1 cellular context compared by ENCODE assay signal in the genomic region with DNA sequence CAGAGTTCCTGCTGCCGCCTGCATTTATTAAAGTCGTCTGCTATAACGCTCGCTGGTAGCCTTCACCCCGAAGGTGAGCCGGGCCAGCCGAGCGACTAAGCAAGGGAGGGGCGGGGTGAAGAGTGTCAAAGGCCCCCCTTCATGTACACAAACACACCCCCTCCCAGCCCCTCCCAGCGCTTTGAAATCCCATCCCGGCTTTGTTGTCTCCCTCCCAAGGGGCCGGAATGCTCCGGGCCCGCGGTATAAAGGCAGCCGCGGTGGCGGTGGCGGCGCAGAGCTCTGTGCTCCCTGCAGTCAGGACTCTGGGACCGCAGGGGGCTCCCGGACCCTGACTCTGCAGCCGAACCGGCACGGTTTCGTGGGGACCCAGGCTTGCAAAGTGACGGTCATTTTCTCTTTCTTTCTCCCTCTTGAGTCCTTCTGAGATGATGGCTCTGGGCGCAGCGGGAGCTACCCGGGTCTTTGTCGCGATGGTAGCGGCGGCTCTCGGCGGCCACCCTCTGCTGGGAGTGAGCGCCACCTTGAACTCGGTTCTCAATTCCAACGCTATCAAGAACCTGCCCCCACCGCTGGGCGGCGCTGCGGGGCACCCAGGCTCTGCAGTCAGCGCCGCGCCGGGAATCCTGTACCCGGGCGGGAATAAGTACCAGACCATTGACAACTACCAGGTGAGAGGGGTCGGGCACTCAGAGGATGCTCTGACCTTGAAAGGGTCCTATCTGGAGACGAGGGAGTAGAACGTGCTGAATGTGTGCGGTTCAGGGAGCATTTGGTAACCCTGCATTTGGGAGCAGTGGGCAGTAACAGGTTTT.
TF ChIP-seq lines count a peak whose summit lies in the region.

Gene DKK1, plus strand, starts transcription at position 275 of the 815 bp plus-strand sequence. Its CDS starts 154 bp downstream, at position 429.

TF ChIP-seq in HepG2, 621 proteins besides CTCF, POLR2A, EP300 and RAD21 (continued from another document and continues in another):
- TF ChIP-seq GMEB1 (CRISPR knock-in tag; IDR thresholded peaks at IDR 0.05; ENCODE audit: borderline replicate concordance) (no peak; the same call in 1 of the 2 replicates), ZNF792 (CRISPR knock-in tag; IDR thresholded peaks at IDR 0.05) (no peak; the same call in 1 of the 2 replicates), PBX2 (CRISPR knock-in tag; IDR thresholded peaks at IDR 0.05) (no peak), ZFP37 (CRISPR knock-in tag; IDR thresholded peaks at IDR 0.05; ENCODE audit: borderline replicate concordance) (0 out of 2 replicates have a peak, but pooled peaks have one; percentile 78), MATR3 (CRISPR knock-in tag; IDR thresholded peaks at IDR 0.05) (no peak), NR2F1 (CRISPR knock-in tag; IDR thresholded peaks at IDR 0.05) (no peak; a peak in 1 of 4 replicates), ZBTB40 (IDR thresholded peaks at IDR 0.05) (no peak), ZBTB40 (CRISPR knock-in tag; IDR thresholded peaks at IDR 0.05) (peak; percentile 32; the same call in 1 of the 2 replicates), ZNF337 (CRISPR knock-in tag; IDR thresholded peaks at IDR 0.05; ENCODE audit: borderline replicate concordance, low read depth) (0 out of 2 replicates have a peak, but pooled peaks have one; percentile 26), TEAD3 (CRISPR knock-in tag; optimal IDR thresholded peaks at IDR 0.05; ENCODE audit: borderline replicate concordance) (no peak), ZNF280D (CRISPR knock-in tag; IDR thresholded peaks at IDR 0.05) (peak; percentile 24; the same call in 1 of the 2 replicates), ZNF503 (CRISPR knock-in tag; IDR thresholded peaks at IDR 0.05) (peak; percentile 87; the same call in 1 of the 2 replicates), CHCHD3 (CRISPR knock-in tag; IDR thresholded peaks at IDR 0.05) (no peak), ZNF672 (CRISPR knock-in tag; IDR thresholded peaks at IDR 0.05) (no peak), YEATS2 (CRISPR knock-in tag; IDR thresholded peaks at IDR 0.05; ENCODE audit: borderline replicate concordance) (0 out of 2 replicates have a peak, but pooled peaks have one; percentile 51), ZNF781 (CRISPR knock-in tag; IDR thresholded peaks at IDR 0.05; ENCODE audit: borderline replicate concordance, not compliant biosample characterization) (no peak), SRF (IDR thresholded peaks at IDR 0.05; ENCODE audit: low read depth, low read length) (no peak), SNAPC5 (CRISPR knock-in tag; IDR thresholded peaks at IDR 0.05; ENCODE audit: borderline replicate concordance) (no peak), ZNF263 (CRISPR knock-in tag; IDR thresholded peaks at IDR 0.05) (peak; percentile 85), ZNF275 (CRISPR knock-in tag; IDR thresholded peaks at IDR 0.05; ENCODE audit: borderline replicate concordance) (no peak), DMAP1 (CRISPR knock-in tag; IDR thresholded peaks at IDR 0.05) (peak; percentile 69; the same call in 1 of the 2 replicates), ZNF775 (CRISPR knock-in tag; IDR thresholded peaks at IDR 0.05; ENCODE audit: borderline replicate concordance) (no peak), NR3C1 (CRISPR knock-in tag; IDR thresholded peaks at IDR 0.05) (no peak), ATF4 (CRISPR knock-in tag; IDR thresholded peaks at IDR 0.05) (no peak), ZNF800 (CRISPR knock-in tag; IDR thresholded peaks at IDR 0.05) (peak; percentile 88; the same call in 1 of the 2 replicates)
- TF ChIP-seq, protein P1, sequence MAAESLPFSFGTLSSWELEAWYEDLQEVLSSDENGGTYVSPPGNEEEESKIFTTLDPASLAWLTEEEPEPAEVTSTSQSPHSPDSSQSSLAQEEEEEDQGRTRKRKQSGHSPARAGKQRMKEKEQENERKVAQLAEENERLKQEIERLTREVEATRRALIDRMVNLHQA (CRISPR knock-in tag; IDR thresholded peaks at IDR 0.05), result no peak
